ENCODE assay signal across 9 cellular contexts in genomic region chr3:185971579-185971978, GRCh38.
"Had no signal": no experiment of that assay in that cellular context is flagged by ENCODE, and none has a peak within 500 bp of the region (broad histone marks: within the 10 kb centered on the region; RNA-seq: fewer than 3 reads in every experiment).

No MANE protein-coding gene starts in this region.

- H3K36me3 ChIP-seq: HAP-1 had no signal

- FAIRE-seq: H1, H54 had no signal

- H3K4me2 ChIP-seq: GM23338 had no signal

- ATAC-seq: GM23338, HCT116 had no signal

- H3K9me3 ChIP-seq: HAP-1 had no signal

- H3K27ac ChIP-seq: HL-60 had no signal

- H2AFZ ChIP-seq: GM23338 had no signal

- DNase-seq: HFFc6, IMR-90, KBM-7 had no signal

- H3K4me3 ChIP-seq: GM23338, HAP-1 had no signal

- H3K4me1 ChIP-seq: HAP-1 had no signal
